8 cellular contexts compared by ENCODE assay signal in the genomic region with DNA sequence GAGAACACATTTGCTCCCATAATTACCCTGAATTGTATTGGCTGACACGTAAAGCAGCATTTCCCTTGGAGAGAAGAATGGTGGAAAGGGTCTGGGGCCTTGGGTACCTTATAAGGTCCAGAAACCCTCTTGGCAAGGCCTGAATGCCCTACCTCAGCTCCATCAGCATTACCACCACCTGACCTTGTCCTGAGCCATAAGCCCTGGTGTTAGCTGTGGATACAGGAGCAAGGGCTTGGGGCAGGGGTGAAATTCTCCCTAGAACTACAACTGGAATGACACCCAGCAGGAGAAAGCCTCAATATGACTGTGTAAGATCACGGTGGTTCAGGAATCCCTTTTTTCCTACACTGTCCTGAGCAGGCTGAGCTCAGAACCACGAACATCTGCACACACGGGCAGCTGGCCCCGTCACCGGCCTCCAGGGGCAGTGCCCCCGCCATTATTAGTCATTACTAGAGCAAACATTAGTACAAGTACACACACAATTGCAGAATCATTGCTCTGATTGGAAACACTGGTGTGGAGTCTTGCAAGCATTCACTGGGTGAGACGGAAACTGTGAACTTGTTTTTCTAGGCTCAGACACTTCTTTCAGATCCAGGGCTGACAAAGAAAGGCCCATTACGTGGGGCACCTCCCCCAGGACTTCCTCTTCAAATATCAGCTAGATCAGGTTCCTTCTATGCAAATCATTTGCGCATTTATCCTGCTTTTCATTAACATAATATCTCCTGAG. TPM values are rescaled to one million over a fixed set of nuclear protein-coding genes. Genes with fewer than 3 reads are reported as not detected.
DNase-seq lines count a peak whose midpoint lies in the region; ATAC-seq, FAIRE-seq and TF ChIP-seq lines count a peak whose summit lies in the region.

No MANE protein-coding gene starts in this region.

- H3K9me3 Mint-ChIP-seq in activated CD8-positive, alpha-beta memory T cell treated with anti-CD3 and anti-CD28 coated beads, Interleukin-2, amount 10 ng/mL, durations not matched to agents 7 days and 5 days (ENCODE audit: low read depth), result no peaks in the 10 kb centered on the region

- TF ChIP-seq POLR2A in A549 (IDR thresholded peaks at IDR 0.05; ENCODE audit: low read length) (no peak), GM12892 (IDR thresholded peaks at IDR 0.05; ENCODE audit: low read depth, low read length) (peak; percentile 45)

- 22% methylated on average over 10 of the region's 10 CpGs for WGBS in A549 (ENCODE audit: missing lambda C conversion rate)

- peak overlapping the region; percentile 67 for H3K4me2 ChIP-seq in A549

- FAIRE-seq in A549 (lab: Jason Lieb, UNC), result no peak
- peak; percentile 90 for FAIRE-seq in GM12892 (lab: Jason Lieb, UNC)

- no peaks in the 10 kb centered on the region for H3K27me3 Mint-ChIP-seq in activated CD8-positive, alpha-beta memory T cell treated with anti-CD3 and anti-CD28 coated beads, Interleukin-2, amount 10 ng/mL, durations not matched to agents 7 days and 5 days

- intact Hi-C loops in Panc1 (cut with micrococcal nuclease; ENCODE audit: unreplicated experiment), result no loop called here

- H3K27ac ChIP-seq in A549 (peak overlapping the region; percentile 25 to 58; a peak in 3 of 6 replicates), Panc1 (ENCODE audit: low read length) (no peak overlapping the region)

- H3K4me1 ChIP-seq in A549, result peaks cover 11% of the 10 kb centered on the region
- H3K4me1 ChIP-seq in Panc1 (ENCODE audit: control insufficient read depth, insufficient read depth, low read length), result no peaks in the 10 kb centered on the region; the same call in 1 of the 2 replicates

- H3K36me3 Mint-ChIP-seq in activated CD8-positive, alpha-beta memory T cell treated with anti-CD3 and anti-CD28 coated beads, Interleukin-2, amount 10 ng/mL, durations not matched to agents 7 days and 5 days, result no peaks in the 10 kb centered on the region

- CTCF ChIA-PET in A549 (lab: Yijun Ruan, JAX), result interaction anchor here (1.2 kb wide), 1 partner anchor 205 kb away, joined by 3 read pairs; no protein-coding TSS in a partner anchor
- CTCF ChIA-PET in Panc1 (lab: Charles Lee), result interaction anchor here (0.6 kb wide), 2 partner anchors 9 to 30 kb away, joined by 6 read pairs; no protein-coding TSS in a partner anchor
- CTCF ChIA-PET in activated CD8-positive, alpha-beta memory T cell treated with anti-CD3 and anti-CD28 coated beads, Interleukin-2, amount 10 ng/mL, durations not matched to agents 7 days and 5 days (lab: Charles Lee), result interaction anchor here (1.3 kb wide), 1 partner anchor 349 kb away, joined by 5 read pairs; no protein-coding TSS in a partner anchor

- no peaks in the 10 kb centered on the region for H3K36me3 ChIP-seq in Panc1 (ENCODE audit: control insufficient read depth, insufficient read depth, low read length)

- peaks cover 5% of the 10 kb centered on the region; the same call in 2 of the 3 replicates for H3K9me3 ChIP-seq in A549
- no peaks in the 10 kb centered on the region for H3K9me3 ChIP-seq in Panc1 (ENCODE audit: control insufficient read depth, insufficient read depth, low read depth, low read length)

- TF ChIP-seq CTCF in A549 (IDR thresholded peaks at IDR 0.05), result no peak
- TF ChIP-seq CTCF in Panc1 (IDR thresholded peaks at IDR 0.05), result no peak

- no peak overlapping the region for H3K4me3 Mint-ChIP-seq in activated CD8-positive, alpha-beta memory T cell treated with anti-CD3 and anti-CD28 coated beads, Interleukin-2, amount 10 ng/mL, durations not matched to agents 7 days and 5 days

- peak; percentile 96 for ATAC-seq in A549
- ATAC-seq in HG03095 (IDR thresholded peaks at IDR 0.05; ENCODE audit: unreplicated experiment), result peak; percentile 47
- peak; percentile 78 for ATAC-seq in Panc1
- no peak for ATAC-seq in activated CD8-positive, alpha-beta memory T cell treated with anti-CD3 and anti-CD28 coated beads, Interleukin-2, amount 10 ng/mL, durations not matched to agents 7 days and 5 days

- no peak for TF ChIP-seq RAD21 in A549 (conservative IDR thresholded peaks at IDR 0.05 in 1 of 2, IDR thresholded peaks at IDR 0.05 in 1 of 2)

- no peak for TF ChIP-seq EP300 in A549 (IDR thresholded peaks at IDR 0.05)

- DNase-seq in A549 (ENCODE audit: low read depth in 1 of 2, low spot score in 1 of 2) (peak; percentile 45 to 52), GM12892 (ENCODE audit: insufficient read length) (peak; percentile 39), Panc1 (ENCODE audit: low read depth, low spot score) (peak; percentile 17), hepatic stellate cell (ENCODE audit: low spot score) (peak; percentile 18), midbrain (lab: John Stamatoyannopoulos, UW) (no peak), hippocampal formation (lab: John Stamatoyannopoulos, UW) (no peak)
- no peak for DNase-seq in activated CD8-positive, alpha-beta memory T cell treated with anti-CD3 and anti-CD28 coated beads, Interleukin-2, amount 10 ng/mL, durations not matched to agents 7 days and 5 days

- no peak overlapping the region for H3K4me3 ChIP-seq in A549
- no peak overlapping the region for H3K4me3 ChIP-seq in Panc1 (ENCODE audit: low read depth in 2 of 2, low read length in 2 of 2)

- in situ Hi-C loops in Panc1 (cut with HindIII; ENCODE audit: low pct_unique_long_range_greater_than_20kb, low sequenced_read_pairs), result no loop called here

- H3K27me3 ChIP-seq in Panc1 (ENCODE audit: control insufficient read depth, insufficient read depth, low read length), result no peaks in the 10 kb centered on the region

- H3K27ac Mint-ChIP-seq in activated CD8-positive, alpha-beta memory T cell treated with anti-CD3 and anti-CD28 coated beads, Interleukin-2, amount 10 ng/mL, durations not matched to agents 7 days and 5 days, result no peak overlapping the region

- BruUV-seq in Panc1 (replicated peaks; lab: Mats Ljungman, UMichigan), result no TSS peak

- peaks cover 30% of the 10 kb centered on the region for H3K4me1 Mint-ChIP-seq in activated CD8-positive, alpha-beta memory T cell treated with anti-CD3 and anti-CD28 coated beads, Interleukin-2, amount 10 ng/mL, durations not matched to agents 7 days and 5 days

- POLR2A ChIA-PET in A549 (lab: Yijun Ruan, JAX), result interaction anchor here (0.6 to 2.4 kb wide), 3 partner anchors 26 to 143 kb away, joined by 3 to 6 read pairs (median 6); a partner anchor contains a TSS
- POLR2A ChIA-PET in Panc1 (lab: Charles Lee), result interaction anchor here (0.5 kb wide), 1 partner anchor 632 kb away, joined by 4 read pairs; no protein-coding TSS in a partner anchor

TF ChIP-seq in A549, 52 proteins besides CTCF, POLR2A, EP300 and RAD21:
- TF ChIP-seq CEBPB (IDR thresholded peaks at IDR 0.05) (no peak), FOSL2 (IDR thresholded peaks at IDR 0.05) (no peak), FOSL2 (CRISPR knock-in tag; IDR thresholded peaks at IDR 0.05) (peak; percentile 38; the same call in 1 of the 2 replicates)

RNA-seq across cellular contexts. Expression of a gene that starts 26.7 kb away (rescaled TPM):
- polyA plus RNA-seq in A549 (2011; rRNA removed) (50.3 and 61.8 TPM in 2 replicates), A549 (2017; fragmentation: RNase III; extraction: RNeasy Plus Mini Kit Qiagen cat#74134 plus additional on column Dnase treatment) (31.6 to 32.4 TPM (median 31.7 TPM) in 3 replicates)
- polyA plus RNA-seq in A549 (2012; cell fraction: cytosol; rRNA removed), result 13.5 and 15.6 TPM in 2 replicates
- polyA plus RNA-seq in A549 (2012; cell fraction: nucleus; rRNA removed), result 4.6 and 6.8 TPM in 2 replicates
- 7.8 and 12.4 TPM in 2 replicates for polyA minus RNA-seq in A549 (2011; rRNA and poly(A)+ RNA removed)
- polyA plus RNA-seq in GM12892 (2012; ENCODE audit: missing spikeins), result 46.9 TPM
- total RNA-seq in Panc1 (2021; ENCODE audit: unreplicated experiment), result 20.7 TPM
- 16.4 TPM for polyA plus RNA-seq in Panc1 (2012; ENCODE audit: insufficient read length)
- total RNA-seq in activated CD8-positive, alpha-beta memory T cell treated with anti-CD3 and anti-CD28 coated beads, Interleukin-2, amount 10 ng/mL, durations not matched to agents 7 days and 5 days, result 10 to 100 TPM; 41.2 to 47.3 TPM

RNA-seq across cellular contexts. Expression of a gene that starts 52.7 kb away (rescaled TPM):
- polyA plus RNA-seq in A549 (2011; rRNA removed) (125 and 132 TPM in 2 replicates), A549 (2017; fragmentation: RNase III; extraction: RNeasy Plus Mini Kit Qiagen cat#74134 plus additional on column Dnase treatment) (93.1 to 99.6 TPM (median 93.4 TPM) in 3 replicates)
- polyA plus RNA-seq in A549 (2012; cell fraction: cytosol; rRNA removed), result 70.0 and 94.7 TPM in 2 replicates
- 45.4 and 53.6 TPM in 2 replicates for polyA plus RNA-seq in A549 (2012; cell fraction: nucleus; rRNA removed)
- polyA minus RNA-seq in A549 (2011; rRNA and poly(A)+ RNA removed), result 38.5 and 41.4 TPM in 2 replicates
- 290 TPM for polyA plus RNA-seq in GM12892 (2012; ENCODE audit: missing spikeins)
- total RNA-seq in Panc1 (2021; ENCODE audit: unreplicated experiment), result 111 TPM
- polyA plus RNA-seq in Panc1 (2012; ENCODE audit: insufficient read length), result 81.5 TPM
- total RNA-seq in activated CD8-positive, alpha-beta memory T cell treated with anti-CD3 and anti-CD28 coated beads, Interleukin-2, amount 10 ng/mL, durations not matched to agents 7 days and 5 days, result 100 to 1,000 TPM; 189 to 225 TPM

Comparison
In these comparisons a context has a peak if more than half of its experiments do, and no peak if none do; other contexts are left out.
1. DNase-seq: peak in A549 (2 of 2), GM12892 (single experiment), Panc1 (single experiment) and hepatic stellate cell (single experiment); none in activated CD8-positive, alpha-beta memory T cell treated with anti-CD3 and anti-CD28 coated beads, Interleukin-2, amount 10 ng/mL, durations not matched to agents 7 days and 5 days (single experiment), midbrain (single experiment) and hippocampal formation (0 of 2).